1 cellular context compared by ENCODE assay signal in the genomic region with DNA sequence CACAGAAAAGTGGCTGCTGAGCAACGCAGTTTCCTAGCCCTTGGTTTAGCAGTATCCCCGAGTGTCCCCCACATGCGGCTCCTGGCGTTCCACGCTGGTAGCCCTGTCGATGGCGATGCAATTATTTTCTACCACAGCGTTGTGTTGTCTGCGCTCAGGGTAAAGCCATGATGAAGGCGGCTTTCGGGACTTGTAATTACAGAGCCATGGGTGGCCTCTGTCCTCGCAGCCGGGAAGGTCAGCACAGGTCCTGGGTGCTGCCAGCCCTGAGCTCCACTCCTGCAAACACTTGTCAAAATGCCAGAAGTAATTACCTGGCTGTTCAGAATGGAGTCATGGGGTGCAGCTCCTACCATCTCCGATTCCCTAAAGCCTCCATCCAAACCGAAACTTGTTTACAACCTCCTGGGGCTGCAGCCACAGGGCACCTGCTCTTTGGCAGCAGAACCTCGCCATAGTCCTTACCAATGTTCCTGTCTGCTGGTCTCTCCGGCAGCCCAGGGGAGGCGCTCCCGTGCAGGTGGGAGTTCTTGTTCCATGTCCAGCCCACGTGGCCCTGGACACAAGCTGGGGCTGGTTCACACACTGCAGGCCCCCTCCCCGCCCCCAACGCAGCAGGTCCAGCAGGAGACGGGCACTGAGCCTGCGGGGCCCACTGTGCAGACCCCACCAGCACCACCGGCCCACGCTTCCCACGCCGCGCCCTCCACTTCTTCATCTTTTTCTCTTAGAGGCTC.
TF ChIP-seq lines count a peak whose summit lies in the region.

No MANE protein-coding gene starts in this region.

TF ChIP-seq in H1, 55 proteins besides CTCF, POLR2A, EP300 and RAD21 (continued from another document):
- TF ChIP-seq CREB1 (IDR thresholded peaks at IDR 0.05): no peak
- no peak for TF ChIP-seq EZH2 (IDR thresholded peaks at IDR 0.05; ENCODE audit: low read depth, low read length, severe bottlenecking)
